ENCODE assay signal across 1 cellular context in the genomic region with DNA sequence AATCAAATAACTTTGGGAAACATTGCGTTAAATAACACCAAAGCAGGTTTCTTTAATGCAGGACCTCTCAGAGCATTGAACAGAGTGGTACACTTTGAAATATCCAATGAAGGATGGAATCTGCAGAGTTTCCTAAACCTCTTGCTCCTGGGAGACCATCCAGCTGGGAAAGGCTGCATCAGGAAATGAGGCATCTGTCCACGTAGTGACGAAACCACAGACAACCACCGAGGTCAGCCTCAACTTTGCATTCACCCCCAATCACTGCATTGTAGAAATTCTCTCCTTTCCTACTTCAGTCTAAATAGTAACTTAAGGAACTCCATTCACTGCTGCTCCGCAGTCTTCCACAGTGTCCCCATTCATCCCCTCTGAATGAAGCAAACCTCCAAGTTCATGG.
TF ChIP-seq lines count a peak whose summit lies in the region.

No MANE protein-coding gene starts in this region.

TF ChIP-seq in HepG2, 621 proteins besides CTCF, POLR2A, EP300 and RAD21 (continued from another document):
- no peak for TF ChIP-seq HNF1B (CRISPR knock-in tag; IDR thresholded peaks at IDR 0.05)
- no peak for TF ChIP-seq ZNF552 (CRISPR knock-in tag; IDR thresholded peaks at IDR 0.05; ENCODE audit: borderline replicate concordance)
- no peak for TF ChIP-seq ZNF75D (CRISPR knock-in tag; IDR thresholded peaks at IDR 0.05; ENCODE audit: borderline replicate concordance)
- TF ChIP-seq E2F5 (CRISPR knock-in tag; conservative IDR thresholded peaks at IDR 0.05), result no peak
- TF ChIP-seq, protein P1, sequence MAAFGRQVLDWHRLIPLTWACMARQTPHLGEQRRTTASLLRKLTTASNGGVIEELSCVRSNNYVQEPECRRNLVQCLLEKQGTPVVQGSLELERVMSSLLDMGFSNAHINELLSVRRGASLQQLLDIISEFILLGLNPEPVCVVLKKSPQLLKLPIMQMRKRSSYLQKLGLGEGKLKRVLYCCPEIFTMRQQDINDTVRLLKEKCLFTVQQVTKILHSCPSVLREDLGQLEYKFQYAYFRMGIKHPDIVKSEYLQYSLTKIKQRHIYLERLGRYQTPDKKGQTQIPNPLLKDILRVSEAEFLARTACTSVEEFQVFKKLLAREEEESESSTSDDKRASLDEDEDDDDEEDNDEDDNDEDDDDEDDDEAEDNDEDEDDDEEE (CRISPR knock-in tag; IDR thresholded peaks at IDR 0.05), result no peak
- TF ChIP-seq, protein P2, sequence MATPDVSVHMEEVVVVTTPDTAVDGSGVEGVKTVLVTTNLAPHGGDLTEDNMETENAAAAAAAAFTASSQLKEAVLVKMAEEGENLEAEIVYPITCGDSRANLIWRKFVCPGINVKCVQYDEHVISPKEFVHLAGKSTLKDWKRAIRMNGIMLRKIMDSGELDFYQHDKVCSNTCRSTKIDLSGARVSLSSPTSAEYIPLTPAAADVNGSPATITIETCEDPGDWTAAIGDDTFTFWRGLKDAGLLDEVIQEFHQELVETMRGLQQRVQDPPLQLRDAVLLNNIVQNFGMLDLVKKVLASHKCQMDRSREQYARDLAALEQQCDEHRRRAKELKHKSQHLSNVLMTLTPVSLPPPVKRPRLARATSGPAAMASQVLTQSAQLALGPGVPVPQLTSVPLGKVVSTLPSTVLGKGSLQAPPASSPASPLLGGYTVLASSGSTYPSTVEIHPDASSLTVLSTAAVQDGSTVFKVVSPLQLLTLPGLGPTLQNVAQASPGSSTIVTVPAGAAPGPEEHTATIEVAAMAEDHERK (CRISPR knock-in tag; IDR thresholded peaks at IDR 0.05; ENCODE audit: low read depth), result no peak
- TF ChIP-seq MXD3 (CRISPR knock-in tag; IDR thresholded peaks at IDR 0.05), result no peak
- TF ChIP-seq POLR2G (IDR thresholded peaks at IDR 0.05; ENCODE audit: low read depth, low read length), result no peak
- TF ChIP-seq ZNF563 (CRISPR knock-in tag; IDR thresholded peaks at IDR 0.05), result no peak
